28 cellular contexts compared by ENCODE assay signal in the genomic region with DNA sequence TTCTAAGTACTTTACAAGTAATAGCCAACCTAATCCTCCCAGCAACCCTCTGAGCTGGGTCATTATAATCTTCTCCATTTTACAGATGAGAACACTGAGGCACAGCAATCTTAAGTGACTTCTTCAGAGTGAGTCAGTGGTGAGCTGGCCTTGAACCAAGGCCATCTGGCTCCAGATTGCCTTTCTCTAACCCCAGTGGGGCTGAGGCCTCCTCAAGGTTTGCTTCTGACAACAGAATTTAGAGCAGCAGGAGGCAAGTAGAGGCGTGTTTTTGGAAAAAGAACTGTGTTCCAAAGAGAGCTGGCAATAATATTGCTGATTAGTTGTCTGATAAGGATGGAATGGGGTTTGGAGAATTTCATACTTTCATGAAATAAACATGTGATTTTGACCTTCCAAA. TPM values are rescaled to one million over a fixed set of nuclear protein-coding genes. Genes with fewer than 3 reads are reported as not detected.
A peak's percentile ranks its signal among the peaks of the same experiment; 100 is the strongest.
DNase-seq lines count a peak whose midpoint lies in the region; ATAC-seq, FAIRE-seq and TF ChIP-seq lines count a peak whose summit lies in the region.
"Had no signal": no experiment of that assay in that cellular context is flagged by ENCODE, and none has a peak within 500 bp of the region (broad histone marks: within the 10 kb centered on the region; RNA-seq: fewer than 3 reads in every experiment).

No MANE protein-coding gene starts in this region.

- TF ChIP-seq POLR2A in breast epithelium (IDR thresholded peaks at IDR 0.05) (no peak), heart left ventricle (IDR thresholded peaks at IDR 0.05) (no peak)

- H3K27me3 ChIP-seq in breast epithelium = peaks cover 0 to 44% of the 10 kb centered on the region in 2 donors
- H3K27me3 ChIP-seq in bronchial epithelial cell (ENCODE audit: control insufficient read depth, insufficient read depth, low read length) = no peaks in the 10 kb centered on the region
- peaks cover 0 to 44% (median 0%) of the 10 kb centered on the region in 9 donors for H3K27me3 ChIP-seq in heart left ventricle
- no peaks in the 10 kb centered on the region for H3K27me3 ChIP-seq in tibial artery
- H3K27me3 ChIP-seq: upper lobe of left lung had no signal

- POLR2A ChIA-PET in MCF 10A (lab: Yijun Ruan, JAX) = interaction anchor here (0.6 to 1.6 kb wide), 4 partner anchors 23 to 152 kb away, joined by 3 to 8 read pairs (median 4); no protein-coding TSS in a partner anchor
- POLR2A ChIA-PET in activated CD8-positive, alpha-beta T cell treated with anti-CD3 and anti-CD28 coated beads for 36 hours (lab: Charles Lee) = no interaction called here

- DNase-seq in MCF 10A (ENCODE audit: unreplicated experiment) (peak; percentile 23), breast epithelium (ENCODE audit: low spot score in 2 of 2) (no peak), bronchial epithelial cell (ENCODE audit: low read depth) (peak; percentile 58), heart left ventricle (peak in 3 of 5 donors; percentile 21 to 47 (median 44)), tibial artery (peak; percentile 24 to 67), T-helper 9 cell (no peak)
- no peak for DNase-seq in stimulated activated naive CD4-positive, alpha-beta T cell (lab: John Stamatoyannopoulos, UW)
- no peak for DNase-seq in activated CD8-positive, alpha-beta T cell treated with anti-CD3 and anti-CD28 coated beads for 36 hours
- DNase-seq: activated CD4-positive, alpha-beta T cell treated with anti-CD3 and anti-CD28 coated beads for 36 hours; Caco-2; dermis blood vessel endothelial cell; midbrain; NCI-H1092; NCI-H2029 treated with DMSO at 0.1 percent for 48 hours; NCI-H510A treated with DMSO at 0.1 percent for 48 hours; posterior cingulate gyrus; RPMI8226; stimulated activated CD4-positive, alpha-beta T cell treated with anti-CD3 and anti-CD28 coated beads, Interleukin-4, amount 100 ng/mL, for 1 hour; upper lobe of left lung had no signal

- H3K4me3 ChIP-seq in breast epithelium (no peak overlapping the region), bronchial epithelial cell (ENCODE audit: low read depth, low read length) (no peak overlapping the region), heart left ventricle (no peak overlapping the region), tibial artery (no peak overlapping the region)
- H3K4me3 ChIP-seq: HAP-1, smooth muscle cell, upper lobe of left lung had no signal

- H3K4me1 Mint-ChIP-seq in MCF 10A (ENCODE audit: insufficient read depth, unreplicated experiment) = no peaks in the 10 kb centered on the region
- no peaks in the 10 kb centered on the region for H3K4me1 Mint-ChIP-seq in activated CD8-positive, alpha-beta T cell treated with anti-CD3 and anti-CD28 coated beads for 36 hours (ENCODE audit: low read depth)
- H3K4me1 Mint-ChIP-seq: activated CD4-positive, alpha-beta T cell treated with anti-CD3 and anti-CD28 coated beads for 36 hours had no signal

- intact Hi-C loops in MCF 10A (cut with micrococcal nuclease) = no loop called here
- intact Hi-C loops in breast epithelium (cut with DNase I; ENCODE audit: low total_unique reads) = loop anchor here (10.0 kb wide), 1 partner anchor 1593 kb away; no protein-coding TSS in a partner anchor
- intact Hi-C loops in heart left ventricle (cut with DNase I) = no loop called here
- intact Hi-C loops in tibial artery (cut with DNase I; ENCODE audit: low total_unique reads) = no loop called here
- intact Hi-C loops in activated CD8-positive, alpha-beta T cell treated with anti-CD3 and anti-CD28 coated beads for 36 hours (cut with micrococcal nuclease) = no loop called here

- no peaks in the 10 kb centered on the region for H3K4me1 ChIP-seq in breast epithelium
- H3K4me1 ChIP-seq in heart left ventricle = peaks cover 0 to 7% (median 0%) of the 10 kb centered on the region in 12 donors
- no peaks in the 10 kb centered on the region for H3K4me1 ChIP-seq in tibial artery
- H3K4me1 ChIP-seq: Caco-2, upper lobe of left lung had no signal

- H3K9me3 Mint-ChIP-seq in MCF 10A (ENCODE audit: unreplicated experiment) = no peaks in the 10 kb centered on the region
- H3K9me3 Mint-ChIP-seq in activated CD8-positive, alpha-beta T cell treated with anti-CD3 and anti-CD28 coated beads for 36 hours = no peaks in the 10 kb centered on the region
- H3K9me3 Mint-ChIP-seq: brain; natural killer cell treated with Interleukin-12 subunit alpha and Interleukin-12 subunit beta and Interleukin-15 and Interleukin-18, amount 100 ng/mL, for 72 hours; stimulated activated naive CD8-positive, alpha-beta T cell treated with anti-CD3 and anti-CD28 coated beads, Interleukin-15, Interleukin-2, amounts not matched to agents 100 ng/mL and 50 ng/mL, for 24 hours had no signal

- CTCF ChIA-PET in MCF 10A (lab: Yijun Ruan, JAX) = interaction anchor here (0.8 to 6.3 kb wide), 5 partner anchors 16 to 113 kb away, joined by 3 to 38 read pairs (median 5); no protein-coding TSS in a partner anchor
- CTCF ChIA-PET in activated CD8-positive, alpha-beta T cell treated with anti-CD3 and anti-CD28 coated beads for 36 hours (lab: Charles Lee) = no interaction called here

- peaks cover 18% of the 10 kb centered on the region for H3K27me3 Mint-ChIP-seq in MCF 10A (ENCODE audit: insufficient read depth, unreplicated experiment)
- H3K27me3 Mint-ChIP-seq in activated CD8-positive, alpha-beta T cell treated with anti-CD3 and anti-CD28 coated beads for 36 hours = peaks cover 1% of the 10 kb centered on the region
- H3K27me3 Mint-ChIP-seq: brain had no signal

- no peaks in the 10 kb centered on the region for H3K36me3 Mint-ChIP-seq in MCF 10A (ENCODE audit: insufficient read depth, unreplicated experiment)
- no peaks in the 10 kb centered on the region for H3K36me3 Mint-ChIP-seq in activated CD8-positive, alpha-beta T cell treated with anti-CD3 and anti-CD28 coated beads for 36 hours (ENCODE audit: low read depth)
- H3K36me3 Mint-ChIP-seq: activated naive CD8-positive, alpha-beta T cell; natural killer cell treated with Interleukin-12 subunit alpha and Interleukin-12 subunit beta and Interleukin-15 and Interleukin-18, amount 100 ng/mL, for 72 hours had no signal

- no peak for FAIRE-seq in bronchial epithelial cell (lab: Jason Lieb, UNC)

- no peak overlapping the region for H3K4me3 Mint-ChIP-seq in MCF 10A (ENCODE audit: unreplicated experiment)
- H3K4me3 Mint-ChIP-seq in activated CD8-positive, alpha-beta T cell treated with anti-CD3 and anti-CD28 coated beads for 36 hours = no peak overlapping the region
- H3K4me3 Mint-ChIP-seq: activated CD4-positive, alpha-beta T cell treated with anti-CD3 and anti-CD28 coated beads for 36 hours; activated naive CD8-positive, alpha-beta T cell; brain; natural killer cell treated with Interleukin-12 subunit alpha and Interleukin-12 subunit beta and Interleukin-15 and Interleukin-18, amount 100 ng/mL, for 72 hours; stimulated activated naive CD8-positive, alpha-beta T cell treated with anti-CD3 and anti-CD28 coated beads, Interleukin-15, Interleukin-2, amounts not matched to agents 100 ng/mL and 50 ng/mL, for 24 hours had no signal

- H3K9me3 ChIP-seq in breast epithelium (no peaks in the 10 kb centered on the region), heart left ventricle (no peaks in the 10 kb centered on the region), tibial artery (no peaks in the 10 kb centered on the region)
- H3K9me3 ChIP-seq: Caco-2, HAP-1, upper lobe of left lung had no signal

- BruUV-seq in MCF 10A (replicated peaks; lab: Mats Ljungman, UMichigan) = no TSS peak

- peak in 2 of 4 donors; percentile 24 to 81 for ATAC-seq in heart left ventricle
- ATAC-seq in activated CD8-positive, alpha-beta T cell treated with anti-CD3 and anti-CD28 coated beads for 36 hours = no peak
- ATAC-seq: activated CD4-positive, alpha-beta T cell treated with anti-CD3 and anti-CD28 coated beads for 36 hours; natural killer cell treated with Interleukin-12 subunit alpha and Interleukin-12 subunit beta and Interleukin-15 and Interleukin-18, amount 100 ng/mL, for 72 hours had no signal

- no peak for TF ChIP-seq CTCF in MCF 10A (IDR thresholded peaks at IDR 0.05; ENCODE audit: unreplicated experiment)
- no peak for TF ChIP-seq CTCF in breast epithelium (IDR thresholded peaks at IDR 0.05)
- no peak for TF ChIP-seq CTCF in bronchial epithelial cell (IDR thresholded peaks at IDR 0.05; ENCODE audit: insufficient read depth, low read length, severe bottlenecking)
- TF ChIP-seq CTCF in heart left ventricle (IDR thresholded peaks at IDR 0.05) = no peak
- no peak for TF ChIP-seq CTCF in tibial artery (IDR thresholded peaks at IDR 0.05)
- no peak for TF ChIP-seq CTCF in activated CD8-positive, alpha-beta T cell treated with anti-CD3 and anti-CD28 coated beads for 36 hours (IDR thresholded peaks at IDR 0.05)

- H3K27ac ChIP-seq in breast epithelium = no peak overlapping the region
- no peak overlapping the region for H3K27ac ChIP-seq in heart left ventricle
- H3K27ac ChIP-seq in tibial artery = no peak overlapping the region
- H3K27ac ChIP-seq: 22Rv1, upper lobe of left lung had no signal

- no peak overlapping the region for H3K27ac Mint-ChIP-seq in MCF 10A (ENCODE audit: low read depth, unreplicated experiment)
- no peak overlapping the region for H3K27ac Mint-ChIP-seq in activated CD8-positive, alpha-beta T cell treated with anti-CD3 and anti-CD28 coated beads for 36 hours
- H3K27ac Mint-ChIP-seq: activated CD4-positive, alpha-beta T cell treated with anti-CD3 and anti-CD28 coated beads for 36 hours; activated naive CD8-positive, alpha-beta T cell; natural killer cell treated with Interleukin-12 subunit alpha and Interleukin-12 subunit beta and Interleukin-15 and Interleukin-18, amount 100 ng/mL, for 72 hours; stimulated activated naive CD8-positive, alpha-beta T cell treated with anti-CD3 and anti-CD28 coated beads, Interleukin-15, Interleukin-2, amounts not matched to agents 100 ng/mL and 50 ng/mL, for 24 hours had no signal

- no peaks in the 10 kb centered on the region for H3K36me3 ChIP-seq in breast epithelium
- H3K36me3 ChIP-seq in bronchial epithelial cell (ENCODE audit: control insufficient read depth, insufficient read depth, low read length) = peaks cover 1% of the 10 kb centered on the region
- H3K36me3 ChIP-seq in heart left ventricle = peaks cover 0 to 49% (median 20%) of the 10 kb centered on the region in 9 donors
- peaks cover 0 to 13% (median 11%) of the 10 kb centered on the region in 3 donors for H3K36me3 ChIP-seq in tibial artery

- 65 to 81% (median 71%) methylated on average over 1 of the region's 1 CpG for WGBS in heart left ventricle, 4 donors

RNA-seq across cellular contexts. Expression of gene PIR, which starts 41.2 kb away (rescaled TPM):
- total RNA-seq in MCF 10A (2022) (8.2 and 10.3 TPM in 2 replicates), breast epithelium (10 to 100 TPM; 11.6 to 20.6 (median 14.4) TPM), bronchial epithelial cell (23.7 and 35.8 TPM in 2 replicates), heart left ventricle (10 to 100 TPM in 7 of 9 donors, 1 to 10 TPM in 2; 6.9 to 19.9 (median 12.0) TPM)
- polyA plus RNA-seq in heart left ventricle = 10 to 100 TPM in 1 of 2 donors, 1 to 10 TPM in 1; 9.9 to 11.3 TPM
- 1 to 10 TPM in 1 of 2 experiments, under 1 TPM in 1; 0.74 to 1.2 TPM for total RNA-seq in activated CD8-positive, alpha-beta T cell treated with anti-CD3 and anti-CD28 coated beads for 36 hours

RNA-seq across cellular contexts. Expression of gene BMX, which starts 48.7 kb away (rescaled TPM):
- total RNA-seq in MCF 10A (2022) (not detected in 2 replicates), breast epithelium (1 to 10 TPM; 2.3 to 4.2 (median 3.9) TPM), bronchial epithelial cell (not detected in 2 replicates), heart left ventricle (1 to 10 TPM in 6 of 9 donors, under 1 TPM in 3; 0.47 to 2.8 (median 1.3) TPM)
- polyA plus RNA-seq in heart left ventricle = 1 to 10 TPM in 1 of 2 donors, under 1 TPM in 1; 0.84 to 2.0 TPM
- total RNA-seq in activated CD8-positive, alpha-beta T cell treated with anti-CD3 and anti-CD28 coated beads for 36 hours = not detected
- total RNA-seq: activated CD4-positive, alpha-beta T cell treated with anti-CD3 and anti-CD28 coated beads for 36 hours; Caco-2; HT-29; smooth muscle cell had no signal
- polyA plus RNA-seq: BJ, smooth muscle cell had no signal

Comparison
In these comparisons a context has a peak if more than half of its experiments do, and no peak if none do; other contexts are left out.
1. DNase-seq: peak in MCF 10A (single experiment), bronchial epithelial cell (single experiment), heart left ventricle (3 of 5) and tibial artery (2 of 2); none in breast epithelium (0 of 2), stimulated activated naive CD4-positive, alpha-beta T cell (0 of 6), T-helper 9 cell (single experiment) and activated CD8-positive, alpha-beta T cell treated with anti-CD3 and anti-CD28 coated beads for 36 hours (single experiment).